In genomic region chr2:184463102-184463865, GRCh38 we compare ENCODE assay signal across 22 cellular contexts.
DNase-seq lines count a peak whose midpoint lies in the region; ATAC-seq and TF ChIP-seq lines count a peak whose summit lies in the region.
"Had no signal": no experiment of that assay in that cellular context is flagged by ENCODE, and none has a peak within 500 bp of the region (broad histone marks: within the 10 kb centered on the region; RNA-seq: fewer than 3 reads in every experiment).

No MANE protein-coding gene starts in this region.

- H3K36me3 ChIP-seq in duodenal mucosa (ENCODE audit: control insufficient read depth in 1 of 2, insufficient read depth in 2 of 2, low read length in 2 of 2) (no peaks in the 10 kb centered on the region), smooth muscle cell (ENCODE audit: low read depth) (no peaks in the 10 kb centered on the region)
- H3K36me3 ChIP-seq: cardiac muscle cell, esophagus squamous epithelium, HAP-1, thoracic aorta had no signal

- H3K36me3 Mint-ChIP-seq in HFFc6 (ENCODE audit: low read depth) = no peaks in the 10 kb centered on the region
- H3K36me3 Mint-ChIP-seq: activated naive CD8-positive, alpha-beta T cell treated with anti-CD3 and anti-CD28 coated beads, Interleukin-2, amount 10 ng/mL, durations not matched to agents 7 days and 5 days; naive B cell; stimulated activated effector memory CD8-positive, alpha-beta T cell treated with anti-CD3 and anti-CD28 coated beads, Interleukin-12 subunit alpha, Interleukin-12 subunit beta, amount 100 ng/mL, for 72 hours; T-cell had no signal

- peaks cover 0 to 3% of the 10 kb centered on the region in 2 donors for H3K4me1 ChIP-seq in duodenal mucosa (ENCODE audit: control insufficient read depth in 1 of 2, insufficient read depth in 2 of 2, low read length in 2 of 2)
- H3K4me1 ChIP-seq in smooth muscle cell (ENCODE audit: low read depth) = no peaks in the 10 kb centered on the region
- H3K4me1 ChIP-seq: esophagus squamous epithelium, HAP-1 had no signal

- H3K4me2 ChIP-seq in smooth muscle cell = no peak overlapping the region

- peak; percentile 63 for ATAC-seq in GM19463 (IDR thresholded peaks at IDR 0.05; ENCODE audit: unreplicated experiment)
- ATAC-seq: stimulated activated effector memory CD8-positive, alpha-beta T cell treated with anti-CD3 and anti-CD28 coated beads, Interleukin-12 subunit alpha, Interleukin-12 subunit beta, amount 100 ng/mL, for 72 hours; T-cell had no signal

- H3K4me3 ChIP-seq in duodenal mucosa (ENCODE audit: low read depth in 1 of 2, low read length in 2 of 2) (peak overlapping the region; percentile 6 to 48), smooth muscle cell (peak overlapping the region; percentile 2)
- H3K4me3 ChIP-seq: cardiac muscle cell, esophagus squamous epithelium, HAP-1, thoracic aorta had no signal

- H3K79me2 ChIP-seq in smooth muscle cell (ENCODE audit: low read depth) = no peaks in the 10 kb centered on the region

- WGBS in smooth muscle cell (ENCODE audit: low lambda C conversion rate) = 78% methylated on average over 4 of the region's 4 CpGs

- H3K27me3 ChIP-seq in duodenal mucosa (ENCODE audit: control insufficient read depth in 1 of 2, insufficient read depth in 2 of 2, low read length in 2 of 2) (no peaks in the 10 kb centered on the region), smooth muscle cell (ENCODE audit: low read depth) (no peaks in the 10 kb centered on the region)
- H3K27me3 ChIP-seq: cardiac muscle cell, esophagus squamous epithelium had no signal

- POLR2A ChIA-PET in GM10248 (lab: Yijun Ruan, JAX) = no interaction called here

- H3K9me3 ChIP-seq in duodenal mucosa (ENCODE audit: control insufficient read depth in 1 of 2, low read length in 2 of 2) = peaks cover 0 to 2% of the 10 kb centered on the region in 2 donors
- H3K9me3 ChIP-seq in smooth muscle cell (replicated peaks; ENCODE audit: low read depth) = no peaks in the 10 kb centered on the region
- H3K9me3 ChIP-seq: esophagus squamous epithelium, HAP-1, thoracic aorta had no signal

- no peak for TF ChIP-seq CTCF in smooth muscle cell (IDR thresholded peaks at IDR 0.05; ENCODE audit: borderline replicate concordance, insufficient read depth, poor library complexity, severe bottlenecking)
- no peak for TF ChIP-seq CTCF in GM10248 (IDR thresholded peaks at IDR 0.05; ENCODE audit: control extremely low read depth, extremely low read depth, low read depth, missing control alignments)
- TF ChIP-seq CTCF in HFFc6 (IDR thresholded peaks at IDR 0.05) = no peak

- DNase-seq in NCI-H2196 treated with DMSO at 0.1 percent for 48 hours (lab: John Stamatoyannopoulos, UW; ENCODE audit: unreplicated experiment) = peak; percentile 36
- DNase-seq in smooth muscle cell (lab: John Stamatoyannopoulos, UW; ENCODE audit: unreplicated experiment) = no peak
- no peak for DNase-seq in T-helper 1 cell
- no peak for DNase-seq in GM10248 (ENCODE audit: extremely low spot score)
- no peak for DNase-seq in HFFc6
- no peak for DNase-seq in NCI-H82 treated with DMSO at 0.1 percent for 48 hours (lab: John Stamatoyannopoulos, UW; ENCODE audit: unreplicated experiment)
- DNase-seq: activated CD4-positive, alpha-beta T cell treated with anti-CD3 and anti-CD28 coated beads, Interleukin-2, amount 50 U/mL, for 48 hours; activated naive CD8-positive, alpha-beta T cell treated with anti-CD3 and anti-CD28 coated beads, Interleukin-2, amount 10 ng/mL, durations not matched to agents 7 days and 5 days; esophagus squamous epithelium; GF-D8; naive B cell; NCI-H1694; NCI-H524; T-cell had no signal

- no peak overlapping the region for H2AFZ ChIP-seq in smooth muscle cell (ENCODE audit: low read depth)

- no peaks in the 10 kb centered on the region for H3K27me3 Mint-ChIP-seq in HFFc6 (ENCODE audit: insufficient read depth)
- H3K27me3 Mint-ChIP-seq: activated naive CD8-positive, alpha-beta T cell treated with anti-CD3 and anti-CD28 coated beads, Interleukin-2, amount 10 ng/mL, durations not matched to agents 7 days and 5 days; B cell; naive B cell; T-cell had no signal

- no peak overlapping the region for H3K4me3 Mint-ChIP-seq in HFFc6
- H3K4me3 Mint-ChIP-seq: activated naive CD8-positive, alpha-beta T cell treated with anti-CD3 and anti-CD28 coated beads, Interleukin-2, amount 10 ng/mL, durations not matched to agents 7 days and 5 days; B cell; naive B cell; stimulated activated effector memory CD8-positive, alpha-beta T cell treated with anti-CD3 and anti-CD28 coated beads, Interleukin-12 subunit alpha, Interleukin-12 subunit beta, amount 100 ng/mL, for 72 hours; T-cell had no signal

- no peak overlapping the region for H3K9ac ChIP-seq in duodenal mucosa (ENCODE audit: low read depth in 1 of 2, low read length in 2 of 2)
- H3K9ac ChIP-seq in smooth muscle cell (ENCODE audit: low read depth) = no peak overlapping the region

- CTCF ChIA-PET in GM10248 (lab: Yijun Ruan, JAX) = interaction anchor here (1.1 to 1.3 kb wide), 2 partner anchors 9 to 11 kb away, joined by 3 to 4 read pairs; no protein-coding TSS in a partner anchor

- H3K27ac ChIP-seq in duodenal mucosa (ENCODE audit: low read depth, low read length) (no peak overlapping the region), smooth muscle cell (ENCODE audit: low read depth) (no peak overlapping the region)
- H3K27ac ChIP-seq: cardiac muscle cell, esophagus squamous epithelium, thoracic aorta, VCaP had no signal

- H4K20me1 ChIP-seq in smooth muscle cell (ENCODE audit: low read depth) = no peaks in the 10 kb centered on the region

- H3K9me3 Mint-ChIP-seq in HFFc6 = peaks cover 17% of the 10 kb centered on the region
- H3K9me3 Mint-ChIP-seq: activated naive CD8-positive, alpha-beta T cell treated with anti-CD3 and anti-CD28 coated beads, Interleukin-2, amount 10 ng/mL, durations not matched to agents 7 days and 5 days had no signal

- H3K27ac Mint-ChIP-seq in HFFc6 = no peak overlapping the region
- H3K27ac Mint-ChIP-seq: activated naive CD8-positive, alpha-beta T cell treated with anti-CD3 and anti-CD28 coated beads, Interleukin-2, amount 10 ng/mL, durations not matched to agents 7 days and 5 days; B cell; naive B cell; stimulated activated effector memory CD8-positive, alpha-beta T cell treated with anti-CD3 and anti-CD28 coated beads, Interleukin-12 subunit alpha, Interleukin-12 subunit beta, amount 100 ng/mL, for 72 hours; T-cell had no signal

- H3F3A ChIP-seq in smooth muscle cell (ENCODE audit: low read depth) = no peaks in the 10 kb centered on the region

- H3K4me1 Mint-ChIP-seq in HFFc6 (ENCODE audit: low read depth) = no peaks in the 10 kb centered on the region
- H3K4me1 Mint-ChIP-seq: activated naive CD8-positive, alpha-beta T cell treated with anti-CD3 and anti-CD28 coated beads, Interleukin-2, amount 10 ng/mL, durations not matched to agents 7 days and 5 days; B cell; naive B cell; stimulated activated effector memory CD8-positive, alpha-beta T cell treated with anti-CD3 and anti-CD28 coated beads, Interleukin-12 subunit alpha, Interleukin-12 subunit beta, amount 100 ng/mL, for 72 hours; T-cell had no signal
